In genomic region chr11:67372232-67372992, GRCh38 we compare ENCODE assay signal across 1 cellular context.
TF ChIP-seq lines count a peak whose summit lies in the region.

No MANE protein-coding gene starts in this region.

TF ChIP-seq in GM12878, 131 proteins besides CTCF, POLR2A, EP300 and RAD21:
- no peak for TF ChIP-seq NBN (IDR thresholded peaks at IDR 0.05)
- peak in 1 of 2 experiments; percentile 33; a peak in 2 of 3 replicates for TF ChIP-seq EGR1 (IDR thresholded peaks at IDR 0.05; ENCODE audit: borderline replicate concordance in 1 of 2, low read depth in 2 of 2, low read length in 2 of 2)
